Comparison of ENCODE assay signal across 9 cellular contexts in genomic region chr22:45072322-45072903, GRCh38.
DNase-seq lines count a peak whose midpoint lies in the region; ATAC-seq, FAIRE-seq and TF ChIP-seq lines count a peak whose summit lies in the region.
"Had no signal": no experiment of that assay in that cellular context is flagged by ENCODE, and none has a peak within 500 bp of the region (broad histone marks: within the 10 kb centered on the region; RNA-seq: fewer than 3 reads in every experiment).

No MANE protein-coding gene starts in this region.

- H3K27ac ChIP-seq in brain microvascular endothelial cell: no peak overlapping the region

- peaks cover 5% of the 10 kb centered on the region for H3K27me3 ChIP-seq in brain microvascular endothelial cell (replicated peaks)

- no peak for FAIRE-seq in HTR-8/SVneo (lab: Jason Lieb, UNC)

- in situ Hi-C loops in brain microvascular endothelial cell (cut with HindIII; ENCODE audit: low pct_ligation_motif_present, low sequenced_read_pairs): no loop called here

- DNase-seq in DMS53 (lab: John Stamatoyannopoulos, UW) (peak; percentile 66), HTR-8/SVneo (ENCODE audit: insufficient read length, low spot score) (peak; percentile 72), brain microvascular endothelial cell (peak; percentile 54), left kidney (ENCODE audit: low read depth, low spot score) (peak; percentile 80), RPMI8226 (no peak)
- DNase-seq: activated naive CD8-positive, alpha-beta T cell treated with anti-CD3 and anti-CD28 coated beads, Interleukin-2, amount 10 ng/mL, durations not matched to agents 7 days and 5 days had no signal

- no peaks in the 10 kb centered on the region for H3K36me3 ChIP-seq in brain microvascular endothelial cell (replicated peaks)

- TF ChIP-seq CTCF in brain microvascular endothelial cell (IDR thresholded peaks at IDR 0.05; ENCODE audit: low read depth, low read length, missing control alignments): peak; percentile 6

- H3K4me3 ChIP-seq in brain microvascular endothelial cell (ENCODE audit: low read depth, low read length): no peak overlapping the region

- no peak for ATAC-seq in GM21619 (IDR thresholded peaks at IDR 0.05; ENCODE audit: unreplicated experiment)
- ATAC-seq in HG02973 (IDR thresholded peaks at IDR 0.05; ENCODE audit: unreplicated experiment): no peak
- no peak for ATAC-seq in GM21576 (IDR thresholded peaks at IDR 0.05; ENCODE audit: unreplicated experiment)
